In the genomic region with DNA sequence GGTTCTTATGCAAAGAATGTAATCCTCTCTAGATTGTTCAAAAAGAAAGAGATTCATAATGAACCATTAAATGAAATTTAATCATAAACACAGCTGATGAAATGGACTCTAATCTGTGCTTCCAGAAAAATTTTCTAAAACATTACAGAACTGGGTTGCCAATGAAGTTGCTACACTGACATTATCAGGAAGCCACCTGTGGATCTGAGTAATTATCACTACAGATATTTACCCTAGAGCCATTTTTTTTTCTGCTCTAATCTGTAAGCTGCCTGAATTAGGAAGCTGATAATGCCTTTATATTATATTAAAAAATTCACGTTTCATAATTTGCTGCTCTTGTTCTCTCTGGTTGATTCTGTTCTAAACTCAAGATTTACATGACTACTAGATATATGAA, we compare ENCODE assay signal across 18 cellular contexts.
DNase-seq lines count a peak whose midpoint lies in the region; ATAC-seq and TF ChIP-seq lines count a peak whose summit lies in the region.
"Had no signal": no experiment of that assay in that cellular context is flagged by ENCODE, and none has a peak within 500 bp of the region (broad histone marks: within the 10 kb centered on the region; RNA-seq: fewer than 3 reads in every experiment).

No MANE protein-coding gene starts in this region.

- H3K9ac ChIP-seq in endodermal cell (ENCODE audit: extremely low read depth, low read length, poor library complexity, severe bottlenecking), result no peak overlapping the region
- H3K9ac ChIP-seq: BLaER1 treated with 17β-estradiol and CSF1 and Interleukin-3, amounts not matched to agents 10 nM and 100 nM had no signal

- H3K4me3 Mint-ChIP-seq in endodermal cell, result no peak overlapping the region
- H3K4me3 Mint-ChIP-seq: B cell; CD4-positive, alpha-beta T cell; CD8-positive, alpha-beta T cell had no signal

- DNase-seq in NCI-H146 (lab: John Stamatoyannopoulos, UW) (peak; percentile 40), NCI-H69 (lab: John Stamatoyannopoulos, UW) (peak; percentile 9), endodermal cell (no peak), kidney tubule cell (ENCODE audit: low spot score) (no peak)
- DNase-seq: AML-193; Caco-2; Calu3; CD4-positive, alpha-beta T cell; CD8-positive, alpha-beta T cell; DMS79 treated with DMSO at 0.1 percent for 48 hours had no signal

- TF ChIP-seq CTCF in endodermal cell (conservative IDR thresholded peaks at IDR 0.05), result no peak

- H3K27me3 Mint-ChIP-seq in endodermal cell (ENCODE audit: insufficient read depth), result no peaks in the 10 kb centered on the region
- H3K27me3 Mint-ChIP-seq: B cell; CD4-positive, alpha-beta T cell had no signal

- peaks cover 26% of the 10 kb centered on the region for H3K4me1 Mint-ChIP-seq in endodermal cell
- H3K4me1 Mint-ChIP-seq: B cell had no signal

- H3K9me3 ChIP-seq in endodermal cell (ENCODE audit: control insufficient read depth, low read length), result peaks cover 12% of the 10 kb centered on the region
- H3K9me3 ChIP-seq: A549; BLaER1 treated with 17β-estradiol and CSF1 and Interleukin-3, amounts not matched to agents 10 nM and 100 nM; Caco-2 had no signal

- no peak overlapping the region for H3K27ac ChIP-seq in endodermal cell (ENCODE audit: low read depth, low read length)
- H3K27ac ChIP-seq: 22Rv1; A549; BLaER1 treated with 17β-estradiol and CSF1 and Interleukin-3, amounts not matched to agents 10 nM and 100 nM; C4-2B had no signal

- H3K36me3 ChIP-seq in endodermal cell (ENCODE audit: control insufficient read depth, insufficient read depth, low read length), result no peaks in the 10 kb centered on the region
- H3K36me3 ChIP-seq: BLaER1 treated with 17β-estradiol and CSF1 and Interleukin-3, amounts not matched to agents 10 nM and 100 nM had no signal

- no CpG with 5 or more reads among the region's 1 CpG for WGBS in endodermal cell (ENCODE audit: insufficient coverage in 1 of 2, insufficient read length in 1 of 2), 2 experiments

- peaks cover 6% of the 10 kb centered on the region for H3K9me3 Mint-ChIP-seq in endodermal cell

- peaks cover 2% of the 10 kb centered on the region for H3K4me1 ChIP-seq in endodermal cell (ENCODE audit: control insufficient read depth, insufficient read depth, low read length)
- H3K4me1 ChIP-seq: A549; BLaER1 treated with 17β-estradiol and CSF1 and Interleukin-3, amounts not matched to agents 10 nM and 100 nM; Caco-2 had no signal

- H3K27ac Mint-ChIP-seq in endodermal cell, result no peak overlapping the region
- H3K27ac Mint-ChIP-seq: B cell; CD4-positive, alpha-beta T cell; CD8-positive, alpha-beta T cell had no signal

- no peak overlapping the region for H3K4me3 ChIP-seq in endodermal cell (ENCODE audit: low read length)
- H3K4me3 ChIP-seq: A549; BLaER1 treated with 17β-estradiol and CSF1 and Interleukin-3, amounts not matched to agents 10 nM and 100 nM; GM12878 had no signal

- no peak for ATAC-seq in SK-N-SH treated with all-trans-retinoic acid at 6 μM for 48 hours
- no peak for ATAC-seq in HG03521 (IDR thresholded peaks at IDR 0.05; ENCODE audit: unreplicated experiment)
- ATAC-seq: A549; CD8-positive, alpha-beta T cell; GM12878 had no signal

- peaks cover 5% of the 10 kb centered on the region for H3K36me3 Mint-ChIP-seq in endodermal cell (ENCODE audit: low read depth)
- H3K36me3 Mint-ChIP-seq: CD8-positive, alpha-beta T cell had no signal

- no peaks in the 10 kb centered on the region for H3K27me3 ChIP-seq in endodermal cell (ENCODE audit: control insufficient read depth, insufficient read depth, low read length, poor library complexity, severe bottlenecking)
- H3K27me3 ChIP-seq: BLaER1 treated with 17β-estradiol and CSF1 and Interleukin-3, amounts not matched to agents 10 nM and 100 nM had no signal

TF ChIP-seq in SK-N-SH treated with all-trans-retinoic acid at 6 μM for 48 hours, 23 proteins besides CTCF, POLR2A, EP300 and RAD21:
- no peak for TF ChIP-seq ZNF8 (CRISPR knock-in tag; IDR thresholded peaks at IDR 0.05)
- TF ChIP-seq TCF4 (CRISPR knock-in tag; IDR thresholded peaks at IDR 0.05; ENCODE audit: borderline replicate concordance), result 0 out of 2 replicates have a peak, but pooled peaks have one; percentile 22
TF ChIP-seq in SK-N-SH treated with all-trans-retinoic acid at 6 μM for 48 hours: peak in this region for 1.

Comparison
In these comparisons a context has a peak if more than half of its experiments do, and no peak if none do; other contexts are left out.
1. DNase-seq: peak in NCI-H146 (single experiment) and NCI-H69 (single experiment); none in endodermal cell (single experiment) and kidney tubule cell (single experiment).